ENCODE assay signal across 18 cellular contexts in the genomic region with DNA sequence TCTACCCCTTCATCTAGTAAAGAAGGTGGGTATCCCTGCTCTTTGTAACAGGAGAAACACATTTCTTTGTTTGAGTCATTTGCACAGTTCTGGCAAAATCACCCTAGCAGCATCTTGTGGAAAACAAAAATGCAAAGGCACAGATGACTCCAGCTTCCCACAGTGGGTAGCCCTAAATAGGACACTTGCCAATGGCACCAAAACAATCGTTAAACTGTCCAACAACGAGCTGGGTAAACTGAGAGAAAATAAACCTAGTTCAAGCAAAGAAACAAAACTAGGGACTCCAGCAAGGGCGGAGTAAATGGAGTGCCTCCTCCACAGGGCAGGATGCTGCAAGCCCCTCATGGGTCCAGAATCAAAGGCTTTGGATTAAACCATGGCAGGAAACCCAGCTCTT.
DNase-seq lines count a peak whose midpoint lies in the region; FAIRE-seq and TF ChIP-seq lines count a peak whose summit lies in the region.
"Had no signal": no experiment of that assay in that cellular context is flagged by ENCODE, and none has a peak within 500 bp of the region (broad histone marks: within the 10 kb centered on the region; RNA-seq: fewer than 3 reads in every experiment).

No MANE protein-coding gene starts in this region.

- H3K36me3 ChIP-seq in osteoblast (ENCODE audit: insufficient read depth, low read length) = no peaks in the 10 kb centered on the region
- H3K36me3 ChIP-seq: HAP-1, SJSA1 had no signal

- TF ChIP-seq CTCF in choroid plexus epithelial cell (conservative IDR thresholded peaks at IDR 0.05; ENCODE audit: low read depth, low read length) (no peak), osteoblast (IDR thresholded peaks at IDR 0.05; ENCODE audit: extremely low read depth, low read depth, low read length) (no peak)

- peak overlapping the region; percentile 67 for H3K27ac ChIP-seq in osteoblast (ENCODE audit: low read depth, low read length)
- H3K27ac ChIP-seq: RWPE1, SJSA1 had no signal

- no peak overlapping the region for H2AFZ ChIP-seq in osteoblast (ENCODE audit: low read length)

- H4K20me1 ChIP-seq in osteoblast (ENCODE audit: insufficient read depth, low read length) = no peaks in the 10 kb centered on the region

- no peak for FAIRE-seq in frontal cortex (lab: Jason Lieb, UNC)
- FAIRE-seq: GM12892 had no signal

- no peak overlapping the region for H3K4me3 ChIP-seq in choroid plexus epithelial cell (ENCODE audit: low read depth, low read length)
- H3K4me3 ChIP-seq in osteoblast (ENCODE audit: insufficient read depth, low read length) = no peak overlapping the region
- H3K4me3 ChIP-seq: HAP-1, SJSA1 had no signal

- no peaks in the 10 kb centered on the region for H3K79me2 ChIP-seq in osteoblast (ENCODE audit: insufficient read depth, low read length)

- DNase-seq in LHCN-M2 (ENCODE audit: low read depth) = peak; percentile 17
- peak; percentile 11 for DNase-seq in choroid plexus epithelial cell (ENCODE audit: low read depth)
- no peak for DNase-seq in osteoblast (ENCODE audit: insufficient read length, low spot score, missing footprints)
- DNase-seq in NCI-H1092 (lab: John Stamatoyannopoulos, UW) = no peak
- no peak for DNase-seq in ecto neural progenitor cell (ENCODE audit: low spot score)
- no peak for DNase-seq in NCI-H146 (lab: John Stamatoyannopoulos, UW)
- DNase-seq in frontal cortex (ENCODE audit: low spot score in 2 of 2) = no peak
- DNase-seq: Calu3; Karpas-422; NCI-H1436 treated with DMSO at 0.1 percent for 48 hours; NCI-H2081 treated with DMSO at 0.1 percent for 48 hours; NCI-H226; NCI-H526; NK-92 treated with Interleukin-12 subunit alpha and Interleukin-12 subunit beta, amount 100 ng/mL, for 24 hours had no signal

- peak overlapping the region; percentile 53 for H3K4me2 ChIP-seq in osteoblast (ENCODE audit: insufficient read depth, low read length)

- peaks cover 15% of the 10 kb centered on the region for H3K4me1 ChIP-seq in osteoblast (ENCODE audit: insufficient read depth, low read length)
- H3K4me1 ChIP-seq: HAP-1 had no signal

- no peaks in the 10 kb centered on the region for H3K9me3 ChIP-seq in osteoblast (ENCODE audit: low read depth, low read length)
- H3K9me3 ChIP-seq: HAP-1, SJSA1 had no signal

- H3K27me3 ChIP-seq in osteoblast (ENCODE audit: insufficient read depth, low read length) = peaks cover 4% of the 10 kb centered on the region
- H3K27me3 ChIP-seq: SJSA1 had no signal

Comparison
In these comparisons a context has a peak if more than half of its experiments do, and no peak if none do; other contexts are left out.
1. DNase-seq: peak in LHCN-M2 (single experiment) and choroid plexus epithelial cell (single experiment); none in osteoblast (single experiment), NCI-H1092 (single experiment), ecto neural progenitor cell (single experiment), NCI-H146 (single experiment) and frontal cortex (0 of 2).